26 cellular contexts compared by ENCODE assay signal in genomic region chr16:85208643-85209520, GRCh38.
"Had no signal": no experiment of that assay in that cellular context is flagged by ENCODE, and none has a peak within 500 bp of the region (broad histone marks: within the 10 kb centered on the region; RNA-seq: fewer than 3 reads in every experiment).

No MANE protein-coding gene starts in this region.

- H3K4me3 Mint-ChIP-seq: activated CD4-positive, alpha-beta T cell treated with anti-CD3 and anti-CD28 coated beads for 36 hours; activated CD8-positive, alpha-beta T cell treated with anti-CD3 and anti-CD28 coated beads, Interleukin-2, amount 10 ng/mL, durations not matched to agents 7 days and 5 days; activated naive CD4-positive, alpha-beta T cell treated with anti-CD3 and anti-CD28 coated beads for 36 hours; activated naive CD8-positive, alpha-beta T cell treated with anti-CD3 and anti-CD28 coated beads for 36 hours; activated T-cell treated with anti-CD3 and anti-CD28 coated beads, Interleukin-2, amount 50 U/mL, for 72 hours; dendritic cell treated with granulocyte-macrophage colony-stimulating factor and Interleukin-4, amounts not matched to agents 40 ng/mL and 50 ng/mL, for 4 days; endodermal cell; natural killer cell treated with Interleukin-12 subunit alpha and Interleukin-12 subunit beta and Interleukin-15 and Interleukin-18, amount 100 ng/mL, for 72 hours; T-helper 2 cell treated with Interferon-gamma antibody and Interleukin-4, amounts not matched to agents 5 μg/mL and 100 μg/mL, for 36 hours had no signal

- ATAC-seq: activated CD4-positive, alpha-beta T cell treated with anti-CD3 and anti-CD28 coated beads for 36 hours; activated CD8-positive, alpha-beta T cell treated with anti-CD3 and anti-CD28 coated beads, Interleukin-2, amount 10 ng/mL, durations not matched to agents 7 days and 5 days; activated T-cell treated with anti-CD3 and anti-CD28 coated beads, Interleukin-2, amount 50 U/mL, for 72 hours; esophagus mucosa; mucosa of descending colon; natural killer cell treated with Interleukin-12 subunit alpha and Interleukin-12 subunit beta and Interleukin-15 and Interleukin-18, amount 100 ng/mL, for 72 hours had no signal

- H3K27ac ChIP-seq: brain microvascular endothelial cell, pancreas, tibial nerve had no signal

- H3K9me3 ChIP-seq: heart left ventricle, mucosa of descending colon, pancreas, psoas muscle, tibial nerve had no signal

- H3K4me1 Mint-ChIP-seq: activated CD4-positive, alpha-beta T cell treated with anti-CD3 and anti-CD28 coated beads for 36 hours; activated naive CD8-positive, alpha-beta T cell treated with anti-CD3 and anti-CD28 coated beads for 36 hours had no signal

- H3K27ac Mint-ChIP-seq: activated CD4-positive, alpha-beta T cell treated with anti-CD3 and anti-CD28 coated beads for 36 hours; activated CD8-positive, alpha-beta T cell treated with anti-CD3 and anti-CD28 coated beads, Interleukin-2, amount 10 ng/mL, durations not matched to agents 7 days and 5 days; activated naive CD4-positive, alpha-beta T cell treated with anti-CD3 and anti-CD28 coated beads for 36 hours; activated naive CD8-positive, alpha-beta T cell treated with anti-CD3 and anti-CD28 coated beads for 36 hours; activated T-cell treated with anti-CD3 and anti-CD28 coated beads, Interleukin-2, amount 50 U/mL, for 72 hours; dendritic cell treated with granulocyte-macrophage colony-stimulating factor and Interleukin-4, amounts not matched to agents 40 ng/mL and 50 ng/mL, for 4 days; endodermal cell; natural killer cell treated with Interleukin-12 subunit alpha and Interleukin-12 subunit beta and Interleukin-15 and Interleukin-18, amount 100 ng/mL, for 72 hours; T-helper 2 cell treated with Interferon-gamma antibody and Interleukin-4, amounts not matched to agents 5 μg/mL and 100 μg/mL, for 36 hours had no signal

- H3K9me3 Mint-ChIP-seq: activated naive CD8-positive, alpha-beta T cell treated with anti-CD3 and anti-CD28 coated beads for 36 hours; endodermal cell; natural killer cell treated with Interleukin-12 subunit alpha and Interleukin-12 subunit beta and Interleukin-15 and Interleukin-18, amount 100 ng/mL, for 72 hours had no signal

- H3K4me3 ChIP-seq: heart left ventricle, lung, mucosa of descending colon, pancreas, psoas muscle, tibial nerve had no signal

- DNase-seq: activated CD4-positive, alpha-beta T cell treated with anti-CD3 and anti-CD28 coated beads for 36 hours; activated CD4-positive, CD25-positive, alpha-beta regulatory T cell; activated CD8-positive, alpha-beta T cell treated with anti-CD3 and anti-CD28 coated beads, Interleukin-2, amount 10 ng/mL, durations not matched to agents 7 days and 5 days; activated effector memory CD4-positive, alpha-beta T cell treated with Interleukin-2 at 50 U/mL for 16 hours; activated naive CD4-positive, alpha-beta T cell treated with anti-CD3 and anti-CD28 coated beads for 36 hours; activated naive CD8-positive, alpha-beta T cell treated with anti-CD3 and anti-CD28 coated beads for 36 hours; activated T-cell treated with anti-CD3 and anti-CD28 coated beads for 4 hours; activated T-cell treated with anti-CD3 and anti-CD28 coated beads, Interleukin-2, amount 50 U/mL, for 72 hours; brain microvascular endothelial cell; central memory CD4-positive, alpha-beta T cell; endodermal cell; foreskin fibroblast; stimulated activated CD4-positive, alpha-beta T cell treated with anti-CD3 and anti-CD28 coated beads, Interleukin-2, amount 100 ng/mL, for 48 hours; stimulated activated naive CD4-positive, alpha-beta T cell treated with Interleukin-2 at 50 U/mL for 16 hours; T-helper 1 cell had no signal

- H3K36me3 ChIP-seq: brain microvascular endothelial cell, heart left ventricle, pancreas, tibial nerve had no signal

- H3K36me3 Mint-ChIP-seq: activated naive CD8-positive, alpha-beta T cell treated with anti-CD3 and anti-CD28 coated beads for 36 hours; natural killer cell treated with Interleukin-12 subunit alpha and Interleukin-12 subunit beta and Interleukin-15 and Interleukin-18, amount 100 ng/mL, for 72 hours had no signal

- FAIRE-seq: astrocyte, pancreas had no signal

- H3K27me3 ChIP-seq: brain microvascular endothelial cell, heart left ventricle, pancreas, tibial nerve had no signal
